ENCODE assay signal across 11 cellular contexts in genomic region chr9:36143242-36143641, GRCh38. TPM values are rescaled to one million over a fixed set of nuclear protein-coding genes. Genes with fewer than 3 reads are reported as not detected.
A peak's percentile ranks its signal among the peaks of the same experiment; 100 is the strongest.
DNase-seq lines count a peak whose midpoint lies in the region; ATAC-seq, FAIRE-seq and TF ChIP-seq lines count a peak whose summit lies in the region.
"Had no signal": no experiment of that assay in that cellular context is flagged by ENCODE, and none has a peak within 500 bp of the region (broad histone marks: within the 10 kb centered on the region; RNA-seq: fewer than 3 reads in every experiment).

No MANE protein-coding gene starts in this region.

- TF ChIP-seq RAD21 in GM12878 (IDR thresholded peaks at IDR 0.05; ENCODE audit: insufficient read depth, low read depth, low read length) = no peak

- ATAC-seq in activated CD4-positive, alpha-beta T cell treated with anti-CD3 and anti-CD28 coated beads for 36 hours = no peak
- no peak for ATAC-seq in GM12878
- ATAC-seq in memory B cell (ENCODE audit: low read depth) = no peak
- no peak for ATAC-seq in SK-N-SH treated with all-trans-retinoic acid at 6 μM for 48 hours
- ATAC-seq in GM19035 (IDR thresholded peaks at IDR 0.05; ENCODE audit: unreplicated experiment) = no peak

- no TSS peak for BruUV-seq in GM12878 (replicated peaks; lab: Mats Ljungman, UMichigan)

- H3K27ac Mint-ChIP-seq in activated CD4-positive, alpha-beta T cell treated with anti-CD3 and anti-CD28 coated beads for 36 hours = peak overlapping the region; percentile 89
- peak overlapping the region; percentile 98 for H3K27ac Mint-ChIP-seq in memory B cell

- no peaks in the 10 kb centered on the region for H3K27me3 ChIP-seq in GM12878 (replicated peaks in 1 of 2; ENCODE audit: control insufficient read depth in 2 of 2, insufficient read depth in 2 of 2, low read length in 1 of 2)
- H3K27me3 ChIP-seq in suprapubic skin = peaks cover 3% of the 10 kb centered on the region

- intact Hi-C loops in activated CD4-positive, alpha-beta T cell treated with anti-CD3 and anti-CD28 coated beads for 36 hours (cut with DNase I, micrococcal nuclease) = no loop called here
- intact Hi-C loops in GM12878 (cut with micrococcal nuclease; ENCODE audit: unreplicated experiment) = no loop called here

- POLR2A ChIA-PET in activated CD4-positive, alpha-beta T cell treated with anti-CD3 and anti-CD28 coated beads for 36 hours (lab: Charles Lee) = interaction anchor here (1.2 kb wide), 1 partner anchor 47 kb away, joined by 3 read pairs; the partner anchor contains the start of gene CLTA
- POLR2A ChIA-PET in GM12878 (lab: Charles Lee) = no interaction called here

- H3K9ac ChIP-seq in GM12878 (ENCODE audit: control insufficient read depth, insufficient read depth, low read length) = peak overlapping the region; percentile 18; the same call in 1 of the 2 replicates

- no peak for TF ChIP-seq POLR2A in GM12878 (IDR thresholded peaks at IDR 0.05; ENCODE audit: low read depth, low read length)
- TF ChIP-seq POLR2A in suprapubic skin (IDR thresholded peaks at IDR 0.05) = no peak

- H3K27me3 Mint-ChIP-seq in activated CD4-positive, alpha-beta T cell treated with anti-CD3 and anti-CD28 coated beads for 36 hours = no peaks in the 10 kb centered on the region
- no peaks in the 10 kb centered on the region for H3K27me3 Mint-ChIP-seq in memory B cell

- H3K9me3 Mint-ChIP-seq in activated CD4-positive, alpha-beta T cell treated with anti-CD3 and anti-CD28 coated beads for 36 hours (ENCODE audit: low read depth) = peaks cover 12% of the 10 kb centered on the region
- peaks cover 6% of the 10 kb centered on the region for H3K9me3 Mint-ChIP-seq in memory B cell

- TF ChIP-seq CTCF in GM12878 (IDR thresholded peaks at IDR 0.05 in 2 of 3, conservative IDR thresholded peaks at IDR 0.05 in 1 of 3; ENCODE audit: control insufficient read depth in 2 of 3, extremely low read depth in 1 of 3, insufficient read depth in 1 of 3, low read depth in 3 of 3, low read length in 3 of 3) (no peak), suprapubic skin (IDR thresholded peaks at IDR 0.05) (no peak)

- H3K4me3 ChIP-seq in GM12878 (no peak overlapping the region), suprapubic skin (peak overlapping the region; percentile 22)

- no peak for DNase-seq in activated CD4-positive, alpha-beta T cell treated with anti-CD3 and anti-CD28 coated beads for 36 hours
- DNase-seq in activated CD4-positive, alpha-beta T cell treated with anti-CD3 and anti-CD28 coated beads, Interleukin-2, amount 50 U/mL, for 48 hours = no peak
- DNase-seq in GM12878 (ENCODE audit: low read depth, low spot score) = no peak
- no peak for DNase-seq in memory B cell (ENCODE audit: low spot score in 2 of 2)
- no peak for DNase-seq in suprapubic skin (ENCODE audit: low spot score in 2 of 2)
- no peak for DNase-seq in NCI-H774 (lab: John Stamatoyannopoulos, UW)
- DNase-seq: GF-D8, NCI-H510A, SW 1271 had no signal

- peaks cover 4% of the 10 kb centered on the region; the same call in 1 of the 3 replicates for H3K9me3 ChIP-seq in GM12878 (replicated peaks; ENCODE audit: control insufficient read depth, insufficient read depth, low read length)
- H3K9me3 ChIP-seq in suprapubic skin = no peaks in the 10 kb centered on the region

- no peak for FAIRE-seq in GM12878 (lab: Jason Lieb, UNC)

- SMC1A ChIA-PET in GM12878 (lab: Charles Lee; ENCODE audit: uncharacterized antibody, unreplicated experiment) = interaction anchor here (1.1 kb wide), 1 partner anchor 38 kb away, joined by 3 read pairs; no protein-coding TSS in a partner anchor

- peak overlapping the region; percentile 79 for H2AFZ ChIP-seq in GM12878 (ENCODE audit: control insufficient read depth, low read depth, low read length)

- H3K36me3 Mint-ChIP-seq in activated CD4-positive, alpha-beta T cell treated with anti-CD3 and anti-CD28 coated beads for 36 hours (ENCODE audit: low read depth) = peaks cover 29% of the 10 kb centered on the region
- peaks cover 13% of the 10 kb centered on the region for H3K36me3 Mint-ChIP-seq in memory B cell

- TF ChIP-seq EP300 in GM12878 (IDR thresholded peaks at IDR 0.05; ENCODE audit: borderline replicate concordance in 1 of 2, control insufficient read depth in 1 of 2, low read depth in 2 of 2, low read length in 2 of 2) = no peak
- no peak for TF ChIP-seq EP300 in suprapubic skin (IDR thresholded peaks at IDR 0.05)

- CTCF ChIA-PET in activated CD4-positive, alpha-beta T cell treated with anti-CD3 and anti-CD28 coated beads for 36 hours (lab: Charles Lee) = interaction anchor here (0.7 to 1.9 kb wide), 3 partner anchors 14 to 486 kb away, joined by 3 to 14 read pairs (median 3); no protein-coding TSS in a partner anchor
- CTCF ChIA-PET in GM12878 (lab: Yijun Ruan, JAX) = interaction anchor here (0.9 to 1.6 kb wide), 5 partner anchors 9 to 40 kb away, joined by 3 to 5 read pairs (median 4); no protein-coding TSS in a partner anchor

- H3K4me3 Mint-ChIP-seq in activated CD4-positive, alpha-beta T cell treated with anti-CD3 and anti-CD28 coated beads for 36 hours = peak overlapping the region; percentile 67
- H3K4me3 Mint-ChIP-seq in memory B cell = peak overlapping the region; percentile 99

- WGBS in GM12878 (ENCODE audit: insufficient coverage, insufficient replicate concordance, low lambda C conversion rate, missing lambda C conversion rate) = 62% methylated on average over 13 of the region's 13 CpGs
- WGBS in suprapubic skin = 82% methylated on average over 13 of the region's 13 CpGs

- H3K36me3 ChIP-seq in GM12878 (ENCODE audit: control insufficient read depth in 2 of 2, insufficient read depth in 2 of 2, low read length in 1 of 2) = no peaks in the 10 kb centered on the region
- H3K36me3 ChIP-seq in suprapubic skin = no peaks in the 10 kb centered on the region

- H3K4me1 ChIP-seq in GM12878 (ENCODE audit: control insufficient read depth, insufficient read depth, low read length) = peaks cover 43% of the 10 kb centered on the region
- peaks cover 45% of the 10 kb centered on the region for H3K4me1 ChIP-seq in suprapubic skin

- H3K79me2 ChIP-seq in GM12878 (ENCODE audit: control insufficient read depth, insufficient read depth, low read length) = no peaks in the 10 kb centered on the region

- no peaks in the 10 kb centered on the region for H4K20me1 ChIP-seq in GM12878 (ENCODE audit: control insufficient read depth, insufficient read depth)

- in situ Hi-C loops in GM12878 (cut with MboI) = no loop called here

- H3K4me1 Mint-ChIP-seq in activated CD4-positive, alpha-beta T cell treated with anti-CD3 and anti-CD28 coated beads for 36 hours = peaks cover 95% of the 10 kb centered on the region
- H3K4me1 Mint-ChIP-seq in memory B cell = peaks cover 68% of the 10 kb centered on the region

- RAD21 ChIA-PET in GM12878 (lab: Charles Lee; ENCODE audit: unreplicated experiment) = no interaction called here

- peak overlapping the region; percentile 78 for H3K4me2 ChIP-seq in GM12878 (ENCODE audit: control insufficient read depth, insufficient read depth)

- H3K27ac ChIP-seq in GM12878 (ENCODE audit: control insufficient read depth, insufficient read depth) (peak overlapping the region; percentile 29; the same call in 1 of the 2 replicates), suprapubic skin (peak overlapping the region; percentile 53)

RNA-seq across cellular contexts. Expression of gene GLIPR2, which starts 6.7 kb away (rescaled TPM):
- 10 to 100 TPM; 13.7 to 18.4 TPM for total RNA-seq in activated CD4-positive, alpha-beta T cell treated with anti-CD3 and anti-CD28 coated beads for 36 hours
- total RNA-seq in GM12878 (2013; cell fraction: nucleolus; rRNA removed) = 0.32 TPM in 1 of 2 replicates, not detected in the other
- total RNA-seq in GM12878 (2014; rRNA removed) (2.1 and 2.5 TPM in 2 replicates), GM12878 (2014; rRNA removed; fragmentation: Illumina TruSeq; extraction: Trizol) (2.0 and 2.1 TPM in 2 replicates), GM12878 (2021) (2.6 and 3.5 TPM in 2 replicates), suprapubic skin (1 to 10 TPM; 3.2 to 8.8 (median 5.6) TPM)
- polyA plus RNA-seq in GM12878 (2011; ENCODE audit: low read depth) = 2.0 TPM
- polyA plus RNA-seq in GM12878 (2011; rRNA removed) (0.24 and 0.41 TPM in 2 replicates), GM12878 (2014; fragmentation: Illumina TruSeq; extraction: Trizol) (3.4 and 4.0 TPM in 2 replicates), GM12878 (2014; fragmentation: Nextera tagmentation; extraction: Ambion mirVana) (1 to 10 TPM; 2.1 to 2.3 TPM), GM12878 (2014; rRNA removed) (1.8 and 3.2 TPM in 2 replicates), GM12878 (2016; fragmentation: Nextera tagmentation; extraction: Ambion mirVana) (1 to 10 TPM; 1.2 to 1.7 TPM)
- polyA plus RNA-seq in GM12878 (2011; cell fraction: cytosol; rRNA removed) = 0.23 and 0.31 TPM in 2 replicates
- polyA plus RNA-seq in GM12878 (2011; cell fraction: nucleus; rRNA removed) = 0.06 and 0.28 TPM in 2 replicates
- polyA plus RNA-seq in GM12878 (2012) = 1.7 and 2.4 TPM in 2 replicates
- polyA minus RNA-seq in GM12878 (2011; rRNA and poly(A)+ RNA removed) = 0.57 TPM in 1 of 2 replicates, not detected in the other
- 0.42 TPM in 1 of 2 replicates, not detected in the other for polyA minus RNA-seq in GM12878 (2011; cell fraction: cytosol; rRNA and poly(A)+ RNA removed)
- 0.19 TPM in 1 of 2 replicates, not detected in the other for polyA minus RNA-seq in GM12878 (2011; cell fraction: nucleus; rRNA and poly(A)+ RNA removed)

RNA-seq across cellular contexts. Expression of gene CCIN, which starts 25.9 kb away (rescaled TPM):
- not detected for total RNA-seq in activated CD4-positive, alpha-beta T cell treated with anti-CD3 and anti-CD28 coated beads for 36 hours
- total RNA-seq in GM12878 (2013; cell fraction: nucleolus; rRNA removed) = not detected in 2 replicates
- total RNA-seq in GM12878 (2014; rRNA removed) (not detected in 2 replicates), GM12878 (2014; rRNA removed; fragmentation: Illumina TruSeq; extraction: Trizol) (not detected in 2 replicates), GM12878 (2021) (not detected in 2 replicates), suprapubic skin (not detected)
- polyA plus RNA-seq in GM12878 (2011; ENCODE audit: low read depth) = not detected
- polyA plus RNA-seq in GM12878 (2011; rRNA removed) (not detected in 2 replicates), GM12878 (2014; fragmentation: Illumina TruSeq; extraction: Trizol) (not detected in 2 replicates), GM12878 (2014; fragmentation: Nextera tagmentation; extraction: Ambion mirVana) (not detected), GM12878 (2014; rRNA removed) (not detected in 2 replicates), GM12878 (2016; fragmentation: Nextera tagmentation; extraction: Ambion mirVana) (not detected)
- not detected in 2 replicates for polyA plus RNA-seq in GM12878 (2011; cell fraction: cytosol; rRNA removed)
- not detected in 2 replicates for polyA plus RNA-seq in GM12878 (2011; cell fraction: nucleus; rRNA removed)
- not detected in 2 replicates for polyA plus RNA-seq in GM12878 (2012)
- not detected in 2 replicates for polyA minus RNA-seq in GM12878 (2011; rRNA and poly(A)+ RNA removed)
- polyA minus RNA-seq in GM12878 (2011; cell fraction: cytosol; rRNA and poly(A)+ RNA removed) = not detected in 2 replicates
- not detected in 2 replicates for polyA minus RNA-seq in GM12878 (2011; cell fraction: nucleus; rRNA and poly(A)+ RNA removed)

RNA-seq across cellular contexts. Expression of gene CLTA, which starts 47.5 kb away (rescaled TPM):
- total RNA-seq in activated CD4-positive, alpha-beta T cell treated with anti-CD3 and anti-CD28 coated beads for 36 hours = 100 to 1,000 TPM; 123 to 133 TPM
- 25.9 and 30.4 TPM in 2 replicates for total RNA-seq in GM12878 (2013; cell fraction: nucleolus; rRNA removed)
- total RNA-seq in GM12878 (2014; rRNA removed) = 150 and 174 TPM in 2 replicates
- 125 and 137 TPM in 2 replicates for total RNA-seq in GM12878 (2014; rRNA removed; fragmentation: Illumina TruSeq; extraction: Trizol)
- total RNA-seq in GM12878 (2021) = 163 and 172 TPM in 2 replicates
- 91.8 TPM for polyA plus RNA-seq in GM12878 (2011; ENCODE audit: low read depth)
- 171 and 182 TPM in 2 replicates for polyA plus RNA-seq in GM12878 (2011; rRNA removed)
- 110 and 141 TPM in 2 replicates for polyA plus RNA-seq in GM12878 (2011; cell fraction: cytosol; rRNA removed)
- polyA plus RNA-seq in GM12878 (2011; cell fraction: nucleus; rRNA removed) = 67.0 and 89.2 TPM in 2 replicates
- 120 and 125 TPM in 2 replicates for polyA plus RNA-seq in GM12878 (2012)
- 114 and 165 TPM in 2 replicates for polyA plus RNA-seq in GM12878 (2014; fragmentation: Illumina TruSeq; extraction: Trizol)
- 100 to 1,000 TPM in 1 of 2 experiments, 10 to 100 TPM in 1; 49.0 to 103 TPM for polyA plus RNA-seq in GM12878 (2014; fragmentation: Nextera tagmentation; extraction: Ambion mirVana)
- polyA plus RNA-seq in GM12878 (2014; rRNA removed) = 234 and 241 TPM in 2 replicates
- 100 to 1,000 TPM; 200 to 201 TPM for polyA plus RNA-seq in GM12878 (2016; fragmentation: Nextera tagmentation; extraction: Ambion mirVana)
- polyA minus RNA-seq in GM12878 (2011; rRNA and poly(A)+ RNA removed) = 49.2 and 51.3 TPM in 2 replicates
- polyA minus RNA-seq in GM12878 (2011; cell fraction: cytosol; rRNA and poly(A)+ RNA removed) = 27.0 and 39.3 TPM in 2 replicates
- polyA minus RNA-seq in GM12878 (2011; cell fraction: nucleus; rRNA and poly(A)+ RNA removed) = 16.1 and 21.8 TPM in 2 replicates
- 100 to 1,000 TPM; 128 to 148 (median 130) TPM for total RNA-seq in suprapubic skin
